27 cellular contexts compared by ENCODE assay signal in the genomic region with DNA sequence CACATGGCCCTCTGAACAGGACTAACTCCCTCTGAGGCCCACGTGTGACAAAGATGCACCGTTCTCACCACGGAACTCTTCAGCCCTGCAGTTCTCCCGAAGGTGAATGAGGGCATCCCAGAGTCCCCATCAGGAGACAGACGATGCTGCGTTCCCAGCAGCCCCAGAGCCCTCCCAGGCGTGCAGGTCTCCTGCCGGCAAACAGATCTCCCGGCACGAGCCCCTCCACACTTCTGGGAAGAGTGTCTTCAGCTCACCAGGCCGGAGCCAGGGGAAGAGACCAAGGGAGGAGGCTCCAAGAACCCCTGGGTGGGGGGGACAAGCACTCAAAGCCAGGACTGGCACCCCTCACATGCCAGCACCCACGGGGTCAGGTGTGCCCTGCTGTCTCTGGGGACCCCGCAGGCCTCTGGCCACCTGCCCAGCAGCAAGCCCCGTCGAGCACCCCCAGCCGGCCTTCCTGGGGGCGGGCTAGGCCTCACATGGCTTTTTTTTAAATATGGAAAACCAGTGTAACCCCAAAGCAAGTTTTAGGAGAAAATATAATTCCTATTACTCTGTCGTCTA.
"Had no signal": no experiment of that assay in that cellular context is flagged by ENCODE, and none has a peak within 500 bp of the region (broad histone marks: within the 10 kb centered on the region; RNA-seq: fewer than 3 reads in every experiment).

No MANE protein-coding gene starts in this region.

- H3K27ac Mint-ChIP-seq: activated CD8-positive, alpha-beta T cell treated with anti-CD3 and anti-CD28 coated beads, Interleukin-2, amount 10 ng/mL, durations not matched to agents 7 days and 5 days; activated naive CD4-positive, alpha-beta T cell treated with anti-CD3 and anti-CD28 coated beads for 36 hours had no signal

- H3K9me3 Mint-ChIP-seq: activated naive CD4-positive, alpha-beta T cell treated with anti-CD3 and anti-CD28 coated beads for 36 hours; central memory CD8-positive, alpha-beta T cell; T-helper 1 cell treated with Interleukin-12 subunit alpha and Interleukin-12 subunit beta and Interleukin-4 antibody, amounts not matched to agents 30 μg/mL and 1 μg/mL, for 36 hours had no signal

- DNase-seq: activated CD4-positive, alpha-beta T cell treated with anti-CD3 and anti-CD28 coated beads for 48 hours; activated CD4-positive, alpha-beta T cell treated with anti-CD3 and anti-CD28 coated beads, Interleukin-2, amount 50 U/mL, for 4 hours; activated CD4-positive, CD25-positive, alpha-beta regulatory T cell treated with anti-CD3 and anti-CD28 coated beads, Interleukin-2, amount 50 U/mL, for 72 hours; activated CD8-positive, alpha-beta memory T cell treated with anti-CD3 and anti-CD28 coated beads, Interleukin-2, amount 50 U/mL, for 48 hours; activated CD8-positive, alpha-beta T cell treated with anti-CD3 and anti-CD28 coated beads, Interleukin-2, amount 10 ng/mL, durations not matched to agents 7 days and 5 days; activated gamma-delta T cell; activated naive CD4-positive, alpha-beta T cell treated with anti-CD3 and anti-CD28 coated beads for 36 hours; activated T-cell treated with anti-CD3 and anti-CD28 coated beads, Interleukin-2, amount 50 U/mL, for 1 hour; amniotic stem cell; body of pancreas; NCI-H1092; NCI-H1417; NCI-H1694; NCI-H2029; NCI-H2107; NCI-H345; NCI-H510A; NCI-H526 treated with DMSO at 0.1 percent for 48 hours; NCI-H82; RPMI8226; SHP77 had no signal

- H3K4me3 Mint-ChIP-seq: activated CD8-positive, alpha-beta T cell treated with anti-CD3 and anti-CD28 coated beads, Interleukin-2, amount 10 ng/mL, durations not matched to agents 7 days and 5 days; activated naive CD4-positive, alpha-beta T cell treated with anti-CD3 and anti-CD28 coated beads for 36 hours; central memory CD8-positive, alpha-beta T cell; T-helper 1 cell treated with Interleukin-12 subunit alpha and Interleukin-12 subunit beta and Interleukin-4 antibody, amounts not matched to agents 30 μg/mL and 1 μg/mL, for 36 hours; WTC11 had no signal

- H3K4me1 Mint-ChIP-seq: WTC11 had no signal

- H3K27me3 Mint-ChIP-seq: central memory CD8-positive, alpha-beta T cell had no signal

- ATAC-seq: activated CD8-positive, alpha-beta T cell treated with anti-CD3 and anti-CD28 coated beads, Interleukin-2, amount 10 ng/mL, durations not matched to agents 7 days and 5 days; body of pancreas; WTC11 had no signal

- H3K36me3 Mint-ChIP-seq: WTC11 had no signal

- H3K27ac ChIP-seq: ascending aorta, body of pancreas, KMS-11, SJSA1 had no signal
